In genomic region chr10:52539463-52539862, GRCh38 we compare ENCODE assay signal across 16 cellular contexts.
DNase-seq lines count a peak whose midpoint lies in the region; ATAC-seq and TF ChIP-seq lines count a peak whose summit lies in the region.
"Had no signal": no experiment of that assay in that cellular context is flagged by ENCODE, and none has a peak within 500 bp of the region (broad histone marks: within the 10 kb centered on the region; RNA-seq: fewer than 3 reads in every experiment).

No MANE protein-coding gene starts in this region.

- no peaks in the 10 kb centered on the region for H3K27me3 ChIP-seq in RWPE2 (ENCODE audit: insufficient read depth, poor library complexity, severe bottlenecking)
- no peaks in the 10 kb centered on the region for H3K27me3 ChIP-seq in testis
- H3K27me3 ChIP-seq: upper lobe of left lung had no signal

- TF ChIP-seq CTCF in RWPE2 (IDR thresholded peaks at IDR 0.05; ENCODE audit: poor library complexity, severe bottlenecking): no peak
- no peak for TF ChIP-seq CTCF in fibroblast of mammary gland (conservative IDR thresholded peaks at IDR 0.05; ENCODE audit: control insufficient read depth, insufficient read depth, low read depth, low read length)
- TF ChIP-seq CTCF in omental fat pad (IDR thresholded peaks at IDR 0.05): no peak
- no peak for TF ChIP-seq CTCF in testis (IDR thresholded peaks at IDR 0.05)
- TF ChIP-seq CTCF in osteocyte (IDR thresholded peaks at IDR 0.05): no peak

- no peak overlapping the region for H3K4me3 ChIP-seq in RWPE2 (ENCODE audit: severe bottlenecking)
- no peak overlapping the region for H3K4me3 ChIP-seq in fibroblast of mammary gland (ENCODE audit: control insufficient read depth, low read depth, low read length)
- no peak overlapping the region for H3K4me3 ChIP-seq in testis
- H3K4me3 ChIP-seq: upper lobe of left lung had no signal

- no peak overlapping the region for H3K27ac Mint-ChIP-seq in natural killer cell treated with Interleukin-12 subunit alpha and Interleukin-12 subunit beta and Interleukin-15 and Interleukin-18, amount 100 ng/mL, for 72 hours
- no peak overlapping the region for H3K27ac Mint-ChIP-seq in osteocyte (ENCODE audit: unreplicated experiment)
- H3K27ac Mint-ChIP-seq: activated CD8-positive, alpha-beta T cell treated with anti-CD3 and anti-CD28 coated beads for 36 hours had no signal

- no peaks in the 10 kb centered on the region for H3K36me3 Mint-ChIP-seq in natural killer cell treated with Interleukin-12 subunit alpha and Interleukin-12 subunit beta and Interleukin-15 and Interleukin-18, amount 100 ng/mL, for 72 hours
- H3K36me3 Mint-ChIP-seq in osteocyte (ENCODE audit: unreplicated experiment): no peaks in the 10 kb centered on the region

- H3K9me3 Mint-ChIP-seq in natural killer cell treated with Interleukin-12 subunit alpha and Interleukin-12 subunit beta and Interleukin-15 and Interleukin-18, amount 100 ng/mL, for 72 hours: peaks cover 3% of the 10 kb centered on the region
- peaks cover 8% of the 10 kb centered on the region for H3K9me3 Mint-ChIP-seq in osteocyte (ENCODE audit: unreplicated experiment)
- H3K9me3 Mint-ChIP-seq: activated CD8-positive, alpha-beta T cell treated with anti-CD3 and anti-CD28 coated beads for 36 hours had no signal

- DNase-seq in ELR (ENCODE audit: low read depth) (peak; percentile 88), RWPE2 (ENCODE audit: low spot score) (no peak), fibroblast of mammary gland (ENCODE audit: low read depth) (peak; percentile 31), omental fat pad (ENCODE audit: low spot score) (no peak), testis (no peak), osteocyte (ENCODE audit: extremely low spot score, unreplicated experiment) (no peak)
- no peak for DNase-seq in natural killer cell treated with Interleukin-12 subunit alpha and Interleukin-12 subunit beta and Interleukin-15 and Interleukin-18, amount 100 ng/mL, for 72 hours (ENCODE audit: low spot score)
- DNase-seq: activated CD8-positive, alpha-beta T cell treated with anti-CD3 and anti-CD28 coated beads for 36 hours; DMS153; Karpas-422; NCI-H2029; posterior cingulate gyrus; T-helper 9 cell; upper lobe of left lung had no signal

- H3K4me1 Mint-ChIP-seq in natural killer cell treated with Interleukin-12 subunit alpha and Interleukin-12 subunit beta and Interleukin-15 and Interleukin-18, amount 100 ng/mL, for 72 hours (ENCODE audit: low read depth in 2 of 2): no peaks in the 10 kb centered on the region
- H3K4me1 Mint-ChIP-seq in osteocyte (ENCODE audit: unreplicated experiment): peaks cover 23% of the 10 kb centered on the region

- H3K27me3 Mint-ChIP-seq in natural killer cell treated with Interleukin-12 subunit alpha and Interleukin-12 subunit beta and Interleukin-15 and Interleukin-18, amount 100 ng/mL, for 72 hours: no peaks in the 10 kb centered on the region
- no peaks in the 10 kb centered on the region for H3K27me3 Mint-ChIP-seq in osteocyte (ENCODE audit: unreplicated experiment)
- H3K27me3 Mint-ChIP-seq: activated CD8-positive, alpha-beta T cell treated with anti-CD3 and anti-CD28 coated beads for 36 hours had no signal

- intact Hi-C loops in testis (cut with DNase I; ENCODE audit: low total_unique reads): no loop called here

- H3K9me3 ChIP-seq in RWPE2 (ENCODE audit: severe bottlenecking) (no peaks in the 10 kb centered on the region), testis (no peaks in the 10 kb centered on the region)
- H3K9me3 ChIP-seq: upper lobe of left lung had no signal

- ATAC-seq in RWPE2 (ENCODE audit: low read depth) (peak; percentile 99), omental fat pad (ENCODE audit: low FRiP score) (peak; percentile 86), GM18502 (IDR thresholded peaks at IDR 0.05; ENCODE audit: poor library complexity, unreplicated experiment) (no peak)
- no peak for ATAC-seq in natural killer cell treated with Interleukin-12 subunit alpha and Interleukin-12 subunit beta and Interleukin-15 and Interleukin-18, amount 100 ng/mL, for 72 hours
- ATAC-seq: activated CD8-positive, alpha-beta T cell treated with anti-CD3 and anti-CD28 coated beads for 36 hours; esophagus mucosa had no signal

- 81 to 89% methylated on average over 2 of the region's 2 CpGs for WGBS in testis, 2 donors

- no peak overlapping the region for H3K4me3 Mint-ChIP-seq in natural killer cell treated with Interleukin-12 subunit alpha and Interleukin-12 subunit beta and Interleukin-15 and Interleukin-18, amount 100 ng/mL, for 72 hours
- no peak overlapping the region for H3K4me3 Mint-ChIP-seq in osteocyte (ENCODE audit: unreplicated experiment)
- H3K4me3 Mint-ChIP-seq: activated CD8-positive, alpha-beta T cell treated with anti-CD3 and anti-CD28 coated beads for 36 hours had no signal

- H3K36me3 ChIP-seq in RWPE2 (ENCODE audit: low read depth): no peaks in the 10 kb centered on the region
- no peaks in the 10 kb centered on the region for H3K36me3 ChIP-seq in testis (ENCODE audit: low read depth, missing control alignments)
- H3K36me3 ChIP-seq: upper lobe of left lung had no signal

- peak overlapping the region; percentile 60 for H3K27ac ChIP-seq in RWPE2 (ENCODE audit: poor library complexity, severe bottlenecking)
- no peak overlapping the region for H3K27ac ChIP-seq in testis
- H3K27ac ChIP-seq: upper lobe of left lung had no signal

- H3K4me1 ChIP-seq in RWPE2 (ENCODE audit: insufficient read depth, poor library complexity, severe bottlenecking) (peaks cover 20% of the 10 kb centered on the region), testis (no peaks in the 10 kb centered on the region)
- H3K4me1 ChIP-seq: upper lobe of left lung had no signal

- TF ChIP-seq POLR2A in testis (IDR thresholded peaks at IDR 0.05): no peak

Comparison
In these comparisons a context has a peak if more than half of its experiments do, and no peak if none do; other contexts are left out.
1. DNase-seq: peak in ELR (single experiment) and fibroblast of mammary gland (single experiment); none in RWPE2 (single experiment), omental fat pad (single experiment), testis (single experiment), natural killer cell treated with Interleukin-12 subunit alpha and Interleukin-12 subunit beta and Interleukin-15 and Interleukin-18, amount 100 ng/mL, for 72 hours (single experiment) and osteocyte (single experiment).
2. ATAC-seq: peak in RWPE2 (single experiment) and omental fat pad (single experiment); none in GM18502 (single experiment) and natural killer cell treated with Interleukin-12 subunit alpha and Interleukin-12 subunit beta and Interleukin-15 and Interleukin-18, amount 100 ng/mL, for 72 hours (0 of 2).